ENCODE assay signal across 13 cellular contexts in the genomic region with DNA sequence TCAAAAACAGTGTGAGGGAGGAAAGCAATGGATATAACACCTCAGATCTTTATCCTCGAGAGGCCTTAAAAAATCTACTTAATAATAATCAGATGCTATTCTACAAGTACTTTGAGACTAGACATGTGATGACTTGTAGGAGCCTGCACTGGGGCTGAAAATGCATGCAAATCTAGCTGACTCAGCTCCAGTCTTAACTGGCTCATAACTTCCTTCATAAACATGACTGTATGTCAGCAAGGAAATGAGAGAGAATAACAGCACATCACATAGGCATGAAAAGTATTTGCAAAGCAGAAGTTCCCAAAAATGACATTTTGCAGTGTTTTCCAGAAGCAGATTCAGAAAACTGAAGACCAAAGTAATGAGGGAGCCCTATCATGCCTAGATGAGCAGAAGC. TPM values are rescaled to one million over a fixed set of nuclear protein-coding genes. Genes with fewer than 3 reads are reported as not detected.
DNase-seq lines count a peak whose midpoint lies in the region; ATAC-seq, FAIRE-seq and TF ChIP-seq lines count a peak whose summit lies in the region.
"Had no signal": no experiment of that assay in that cellular context is flagged by ENCODE, and none has a peak within 500 bp of the region (broad histone marks: within the 10 kb centered on the region; RNA-seq: fewer than 3 reads in every experiment).

No MANE protein-coding gene starts in this region.

- no peak overlapping the region for H3K4me3 Mint-ChIP-seq in stimulated activated effector memory CD8-positive, alpha-beta T cell treated with anti-CD3 and anti-CD28 coated beads, Interleukin-12 subunit alpha, Interleukin-12 subunit beta, amount 100 ng/mL, for 72 hours

- BruUV-seq in mammary epithelial cell (replicated peaks; lab: Mats Ljungman, UMichigan): no TSS peak

- dilution Hi-C loops in mammary epithelial cell (cut with HindIII; ENCODE audit: low sequenced_read_pairs): no loop called here

- H3K27ac ChIP-seq in mammary epithelial cell (ENCODE audit: insufficient read depth, low read depth, low read length): peak overlapping the region; percentile 54
- H3K27ac ChIP-seq: KMS-11 had no signal

- H3K27me3 ChIP-seq in mammary epithelial cell (ENCODE audit: insufficient read depth, low read length): no peaks in the 10 kb centered on the region

- no peak for FAIRE-seq in HTR-8/SVneo (lab: Jason Lieb, UNC)

- H3K36me3 ChIP-seq in mammary epithelial cell (ENCODE audit: insufficient read depth, low read length): no peaks in the 10 kb centered on the region

- WGBS in mammary epithelial cell (ENCODE audit: low coverage, missing lambda C conversion rate): 0% methylated on average over 1 of the region's 1 CpG

- TF ChIP-seq CTCF in AG09309 (IDR thresholded peaks at IDR 0.05; ENCODE audit: control insufficient read depth, insufficient read depth, low read depth, low read length, missing control alignments): no peak
- TF ChIP-seq CTCF in mammary epithelial cell (conservative IDR thresholded peaks at IDR 0.05 in 1 of 2, IDR thresholded peaks at IDR 0.05 in 1 of 2; ENCODE audit: extremely low read depth in 1 of 2, insufficient read depth in 1 of 2, low read depth in 1 of 2, low read length in 2 of 2): no peak

- H3K9me3 ChIP-seq in mammary epithelial cell (replicated peaks; ENCODE audit: insufficient read depth, low read length): no peaks in the 10 kb centered on the region

- H3K9me3 Mint-ChIP-seq in stimulated activated effector memory CD8-positive, alpha-beta T cell treated with anti-CD3 and anti-CD28 coated beads, Interleukin-12 subunit alpha, Interleukin-12 subunit beta, amount 100 ng/mL, for 72 hours: peaks cover 4% of the 10 kb centered on the region

- H3K36me3 Mint-ChIP-seq in stimulated activated effector memory CD8-positive, alpha-beta T cell treated with anti-CD3 and anti-CD28 coated beads, Interleukin-12 subunit alpha, Interleukin-12 subunit beta, amount 100 ng/mL, for 72 hours: no peaks in the 10 kb centered on the region

- H3K4me2 ChIP-seq in mammary epithelial cell (ENCODE audit: insufficient read depth, low read depth, low read length): peak overlapping the region; percentile 32
- H3K4me2 ChIP-seq: KMS-11 had no signal

- no peak overlapping the region for H3K27ac Mint-ChIP-seq in stimulated activated effector memory CD8-positive, alpha-beta T cell treated with anti-CD3 and anti-CD28 coated beads, Interleukin-12 subunit alpha, Interleukin-12 subunit beta, amount 100 ng/mL, for 72 hours

- no peak overlapping the region for H3K4me3 ChIP-seq in AG09309 (ENCODE audit: control insufficient read depth, low read depth, low read length)
- H3K4me3 ChIP-seq in mammary epithelial cell (replicated peaks in 1 of 3; ENCODE audit: insufficient read depth in 1 of 3, low read depth in 2 of 3, low read length in 3 of 3): no peak overlapping the region

- no peaks in the 10 kb centered on the region for H3K79me2 ChIP-seq in mammary epithelial cell (ENCODE audit: insufficient read depth, low read length)

- H2AFZ ChIP-seq in mammary epithelial cell (ENCODE audit: low read depth, low read length): no peak overlapping the region

- DNase-seq in AG09309 (ENCODE audit: low read depth) (peak; percentile 83), HTR-8/SVneo (ENCODE audit: insufficient read length, low spot score) (peak; percentile 14), mammary epithelial cell (peak; percentile 94), kidney glomerular epithelial cell (lab: John Stamatoyannopoulos, UW) (peak; percentile 22), DMS79 treated with DMSO at 0.1 percent for 48 hours (lab: John Stamatoyannopoulos, UW) (no peak)
- DNase-seq in stimulated activated effector memory CD8-positive, alpha-beta T cell treated with anti-CD3 and anti-CD28 coated beads, Interleukin-12 subunit alpha, Interleukin-12 subunit beta, amount 100 ng/mL, for 72 hours (ENCODE audit: low spot score in 2 of 2): no peak
- DNase-seq: activated CD4-positive, CD25-positive, alpha-beta regulatory T cell; GDM1; NCI-H2029 had no signal

- H3K4me1 Mint-ChIP-seq in stimulated activated effector memory CD8-positive, alpha-beta T cell treated with anti-CD3 and anti-CD28 coated beads, Interleukin-12 subunit alpha, Interleukin-12 subunit beta, amount 100 ng/mL, for 72 hours: no peaks in the 10 kb centered on the region

- no peak overlapping the region for H3K9ac ChIP-seq in mammary epithelial cell (ENCODE audit: insufficient read depth, low read length)
- H3K9ac ChIP-seq: KMS-11 had no signal

- peaks cover 26% of the 10 kb centered on the region for H3K4me1 ChIP-seq in mammary epithelial cell (ENCODE audit: insufficient read depth, low read length)

- in situ Hi-C loops in mammary epithelial cell (cut with MboI; ENCODE audit: low sequenced_read_pairs in 2 of 2): no loop called here

- ATAC-seq in GM19324 (IDR thresholded peaks at IDR 0.05; ENCODE audit: low FRiP score, unreplicated experiment) (no peak), GM19035 (IDR thresholded peaks at IDR 0.05; ENCODE audit: unreplicated experiment) (no peak)
- ATAC-seq in stimulated activated effector memory CD8-positive, alpha-beta T cell treated with anti-CD3 and anti-CD28 coated beads, Interleukin-12 subunit alpha, Interleukin-12 subunit beta, amount 100 ng/mL, for 72 hours: no peak

- CTCF ChIA-PET in mammary epithelial cell (lab: Charles Lee; ENCODE audit: low non-redundant PET): no interaction called here

- H4K20me1 ChIP-seq in mammary epithelial cell (ENCODE audit: insufficient read depth, low read length): no peaks in the 10 kb centered on the region

- intact Hi-C loops in mammary epithelial cell (cut with micrococcal nuclease): no loop called here

RNA-seq across cellular contexts. Expression of gene PSG5, which starts 38.1 kb away (rescaled TPM):
- 10 to 100 TPM in 1 of 2 donors, under 1 TPM in 1; 0.59 to 10.2 TPM for total RNA-seq in mammary epithelial cell
- 0.99 TPM for polyA plus RNA-seq in mammary epithelial cell
- polyA minus RNA-seq in mammary epithelial cell: not detected
- total RNA-seq: urinary bladder had no signal
- polyA plus RNA-seq: urinary bladder had no signal

RNA-seq across cellular contexts. Expression of gene PSG4, which starts 57.2 kb away (rescaled TPM):
- 10 to 100 TPM in 1 of 2 donors, not detected in 1; 43.8 TPM for total RNA-seq in mammary epithelial cell
- 5.6 TPM for polyA plus RNA-seq in mammary epithelial cell
- 17.5 TPM for polyA minus RNA-seq in mammary epithelial cell
- polyA plus RNA-seq: urinary bladder had no signal

Comparison
In these comparisons a context has a peak if more than half of its experiments do, and no peak if none do; other contexts are left out.
1. DNase-seq: peak in AG09309 (single experiment), HTR-8/SVneo (single experiment), mammary epithelial cell (single experiment) and kidney glomerular epithelial cell (single experiment); none in DMS79 treated with DMSO at 0.1 percent for 48 hours (single experiment) and stimulated activated effector memory CD8-positive, alpha-beta T cell treated with anti-CD3 and anti-CD28 coated beads, Interleukin-12 subunit alpha, Interleukin-12 subunit beta, amount 100 ng/mL, for 72 hours (0 of 2).